Comparison of ENCODE assay signal across 27 cellular contexts in genomic region chr7:142567676-142568075, GRCh38.
DNase-seq lines count a peak whose midpoint lies in the region; ATAC-seq, FAIRE-seq and TF ChIP-seq lines count a peak whose summit lies in the region.
"Had no signal": no experiment of that assay in that cellular context is flagged by ENCODE, and none has a peak within 500 bp of the region (broad histone marks: within the 10 kb centered on the region; RNA-seq: fewer than 3 reads in every experiment).

No MANE protein-coding gene starts in this region.

- ATAC-seq in K562 (peak; percentile 73), mucosa of descending colon (no peak), GM21526 (IDR thresholded peaks at IDR 0.05; ENCODE audit: low FRiP score, unreplicated experiment) (no peak), GM18511 (IDR thresholded peaks at IDR 0.05; ENCODE audit: unreplicated experiment) (no peak)
- ATAC-seq: left lobe of liver had no signal

- POLR2A ChIA-PET in K562 (lab: Yijun Ruan, JAX) = no interaction called here

- TF ChIP-seq CTCF in GM12873 (IDR thresholded peaks at IDR 0.05; ENCODE audit: insufficient read depth, low read depth, low read length, missing control alignments) (peak; percentile 6), K562 (IDR thresholded peaks at IDR 0.05 in 2 of 3, conservative IDR thresholded peaks at IDR 0.05 in 1 of 3; ENCODE audit: insufficient read depth in 2 of 3, low read depth in 1 of 3, low read length in 3 of 3) (peak in 1 of 3 experiments; percentile 2; a peak in 1 of 6 replicates), mucosa of descending colon (IDR thresholded peaks at IDR 0.05) (no peak)

- CTCF ChIA-PET in K562 (lab: Yijun Ruan, JAX; ENCODE audit: low intra/inter-chr PET ratio) = interaction anchor here (0.6 kb wide), 1 partner anchor 14 kb away, joined by 3 read pairs; no protein-coding TSS in a partner anchor

- H3K27me3 ChIP-seq in K562 (ENCODE audit: control insufficient read depth in 2 of 2, insufficient read depth in 2 of 2, low read length in 2 of 2) = peaks cover 0 to 7% of the 10 kb centered on the region in 2 experiments; a peak in 2 of 5 replicates
- H3K27me3 ChIP-seq: BE2C, neutrophil, sigmoid colon had no signal

- H3K36me3 ChIP-seq in K562 (ENCODE audit: control insufficient read depth, insufficient read depth, low read length) (no peaks in the 10 kb centered on the region), mucosa of descending colon (ENCODE audit: low read depth) (no peaks in the 10 kb centered on the region)
- H3K36me3 ChIP-seq: BE2C, neutrophil, sigmoid colon, transverse colon had no signal

- no peak for TF ChIP-seq RAD21 in K562 (CRISPR knock-in tag; conservative IDR thresholded peaks at IDR 0.05 in 1 of 2, IDR thresholded peaks at IDR 0.05 in 1 of 2)

- no peaks in the 10 kb centered on the region for H3K4me1 ChIP-seq in K562 (replicated peaks in 1 of 2; ENCODE audit: control insufficient read depth in 2 of 2, insufficient read depth in 2 of 2, low read length in 2 of 2)
- no peaks in the 10 kb centered on the region for H3K4me1 ChIP-seq in mucosa of descending colon (ENCODE audit: low read depth)
- H3K4me1 ChIP-seq: BE2C, sigmoid colon, transverse colon had no signal

- no peaks in the 10 kb centered on the region for H3K9me3 ChIP-seq in K562 (replicated peaks; ENCODE audit: control insufficient read depth, insufficient read depth, low read depth, low read length)
- no peaks in the 10 kb centered on the region for H3K9me3 ChIP-seq in mucosa of descending colon
- H3K9me3 ChIP-seq: BE2C, neutrophil, sigmoid colon, transverse colon had no signal

- FAIRE-seq in K562 (lab: Jason Lieb, UNC) = no peak
- FAIRE-seq: H54 had no signal

- TF ChIP-seq POLR2A in K562 (conservative IDR thresholded peaks at IDR 0.05) = no peak

- H3K4me2 ChIP-seq in K562 (ENCODE audit: insufficient read depth, low read length) = no peak overlapping the region

- no peaks in the 10 kb centered on the region for H3K79me2 ChIP-seq in K562 (ENCODE audit: control insufficient read depth, insufficient read depth, low read length)

- no peaks in the 10 kb centered on the region for H4K20me1 ChIP-seq in K562 (replicated peaks; ENCODE audit: control insufficient read depth, insufficient read depth, low read length)

- intact Hi-C loops in K562 (cut with micrococcal nuclease) = no loop called here
- intact Hi-C loops in mucosa of descending colon (cut with DNase I, micrococcal nuclease) = no loop called here

- WGBS in K562 (ENCODE audit: insufficient coverage, low coverage, missing lambda C conversion rate) = 0% methylated on average over 6 of the region's 6 CpGs

- DNase-seq in NCI-H2171 (lab: John Stamatoyannopoulos, UW) = peak; percentile 47
- DNase-seq in K562 (ENCODE audit: extremely low read depth in 1 of 4, low spot score in 3 of 4) = peak in 1 of 4 experiments; percentile 8
- DNase-seq in retina = peak; percentile 79
- no peak for DNase-seq in DMS53 (lab: John Stamatoyannopoulos, UW)
- no peak for DNase-seq in mucosa of descending colon
- DNase-seq: ACHN; activated CD4-positive, alpha-beta T cell treated with anti-CD3 and anti-CD28 coated beads, Interleukin-2, amount 50 U/mL, for 4 hours; activated naive CD4-positive, alpha-beta T cell; activated T-cell treated with anti-CD3 and anti-CD28 coated beads, Interleukin-2, amount 50 U/mL, for 72 hours; BE2C; caudate nucleus; effector CD8-positive, alpha-beta T cell; erythroblast; NCI-H2029 treated with DMSO at 0.1 percent for 48 hours; NCI-H345; NCI-H774; sigmoid colon; stimulated activated CD4-positive, alpha-beta T cell treated with anti-CD3 and anti-CD28 coated beads, Interleukin-15, amount 100 ng/mL, for 24 hours; transverse colon had no signal

- H3K9ac ChIP-seq in K562 (ENCODE audit: insufficient read depth in 1 of 2, low read depth in 2 of 2, low read length in 2 of 2) = no peak overlapping the region

- H3K27ac ChIP-seq in K562 (ENCODE audit: extremely low read depth, low read depth, low read length) = no peak overlapping the region
- H3K27ac ChIP-seq: coronary artery, neutrophil, sigmoid colon, SK-N-MC, transverse colon had no signal

- BruUV-seq in K562 (replicated peaks; lab: Mats Ljungman, UMichigan) = no TSS peak

- no peak for TF ChIP-seq EP300 in K562 (IDR thresholded peaks at IDR 0.05; ENCODE audit: low read length)

- no peaks in the 10 kb centered on the region for H3K9me1 ChIP-seq in K562 (ENCODE audit: control insufficient read depth, insufficient read depth, low read length)

- H2AFZ ChIP-seq in K562 (ENCODE audit: low read depth, low read length) = no peak overlapping the region

- in situ Hi-C loops in K562 (cut with MboI) = no loop called here

- H3K4me3 ChIP-seq in K562 (no peak overlapping the region), mucosa of descending colon (no peak overlapping the region)
- H3K4me3 ChIP-seq: coronary artery, sigmoid colon, SK-N-MC, transverse colon had no signal

TF ChIP-seq in K562, 482 proteins besides CTCF, POLR2A, EP300 and RAD21:
- TF ChIP-seq TOE1 (IDR thresholded peaks at IDR 0.05; ENCODE audit: borderline replicate concordance) (no peak), TOE1 (CRISPR knock-in tag; IDR thresholded peaks at IDR 0.05; ENCODE audit: borderline replicate concordance, low read depth) (no peak), SAP30 (IDR thresholded peaks at IDR 0.05; ENCODE audit: borderline replicate concordance, insufficient read depth, low read depth, low read length, poor library complexity, severe bottlenecking) (no peak), ESRRB (CRISPR knock-in tag; IDR thresholded peaks at IDR 0.05; ENCODE audit: borderline replicate concordance) (no peak), CREB1 (IDR thresholded peaks at IDR 0.05) (no peak), CREB1 (CRISPR knock-in tag; IDR thresholded peaks at IDR 0.05) (no peak), ATF6 (CRISPR knock-in tag; IDR thresholded peaks at IDR 0.05) (no peak), HCFC1 (IDR thresholded peaks at IDR 0.05; ENCODE audit: low read depth, low read length) (no peak), ZFP30 (CRISPR knock-in tag; IDR thresholded peaks at IDR 0.05; ENCODE audit: borderline replicate concordance) (no peak), RHOXF2B (CRISPR knock-in tag; conservative IDR thresholded peaks at IDR 0.05) (no peak), ARID4B (CRISPR knock-in tag; IDR thresholded peaks at IDR 0.05) (no peak)
TF ChIP-seq in K562: peak in this region for 0.

Comparison
In these comparisons a context has a peak if more than half of its experiments do, and no peak if none do; other contexts are left out.
1. DNase-seq: peak in NCI-H2171 (single experiment) and retina (single experiment); none in DMS53 (single experiment) and mucosa of descending colon (0 of 3).